Comparison of ENCODE assay signal across 19 cellular contexts in the genomic region with DNA sequence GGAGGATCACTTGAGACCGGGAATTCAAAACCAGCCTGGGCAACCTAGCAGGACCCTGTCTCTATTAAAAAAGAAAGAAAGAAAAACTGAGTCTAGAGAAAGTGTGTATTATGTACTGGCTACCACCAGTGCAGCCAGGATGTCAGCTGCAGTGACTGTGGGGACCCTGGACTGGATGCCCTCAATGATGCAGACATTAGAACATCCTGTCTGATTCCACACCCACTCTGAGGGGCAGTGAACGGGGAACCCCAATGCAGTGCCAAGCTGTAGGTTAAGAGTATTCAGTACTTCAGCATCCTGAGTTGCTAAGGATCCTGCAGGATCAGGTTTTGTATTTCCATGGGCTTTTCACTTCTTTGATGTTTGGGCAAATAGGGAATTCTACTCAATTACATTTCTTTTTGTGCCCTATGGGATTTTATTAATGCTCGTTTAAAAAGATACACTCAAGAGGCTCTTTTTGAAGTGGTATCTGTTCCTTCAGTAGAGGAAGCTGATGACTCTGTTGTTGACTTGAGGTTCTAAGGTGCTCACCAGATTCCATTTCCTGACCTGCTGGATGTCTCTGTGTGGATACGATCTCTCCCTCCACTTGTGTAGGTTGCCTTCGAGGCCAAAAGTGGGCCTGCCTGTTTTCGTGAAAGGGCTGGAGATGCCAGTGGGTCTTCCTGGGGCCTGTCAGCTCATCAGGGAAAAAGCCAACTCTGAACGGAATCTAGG.
DNase-seq lines count a peak whose midpoint lies in the region; ATAC-seq, FAIRE-seq and TF ChIP-seq lines count a peak whose summit lies in the region.
"Had no signal": no experiment of that assay in that cellular context is flagged by ENCODE, and none has a peak within 500 bp of the region (broad histone marks: within the 10 kb centered on the region; RNA-seq: fewer than 3 reads in every experiment).

No MANE protein-coding gene starts in this region.

- peak; percentile 47 for FAIRE-seq in GM19239 (lab: Jason Lieb, UNC)
- FAIRE-seq: A204.1, HepG2 had no signal

- no peak for DNase-seq in activated T-cell treated with anti-CD3 and anti-CD28 coated beads, Interleukin-2, amount 50 U/mL, for 72 hours
- DNase-seq in activated T-cell treated with anti-CD3 and anti-CD28 coated beads, Interleukin-2, amount 50 U/mL, for 48 hours: no peak
- DNase-seq in GM19239 (ENCODE audit: insufficient read length, low spot score): no peak
- DNase-seq in caudate nucleus (lab: John Stamatoyannopoulos, UW): no peak
- DNase-seq in neural crest cell (ENCODE audit: low read depth, low spot score): no peak
- no peak for DNase-seq in activated CD4-positive, alpha-beta T cell treated with anti-CD3 and anti-CD28 coated beads for 48 hours
- DNase-seq in NCI-H82 treated with DMSO at 0.1 percent for 48 hours (lab: John Stamatoyannopoulos, UW; ENCODE audit: unreplicated experiment): no peak
- DNase-seq: CD4-positive, alpha-beta memory T cell; H7; HFFc6; KBM-7; NCI-H187; NCI-H2227 treated with DMSO at 0.1 percent for 48 hours; PC-9; SIG-M5 had no signal

- no peak overlapping the region for H3K4me3 Mint-ChIP-seq in activated T-cell treated with anti-CD3 and anti-CD28 coated beads, Interleukin-2, amount 50 U/mL, for 72 hours
- no peak overlapping the region for H3K4me3 Mint-ChIP-seq in neural crest cell
- H3K4me3 Mint-ChIP-seq: HFFc6 had no signal

- no peaks in the 10 kb centered on the region for H3K9me3 Mint-ChIP-seq in activated T-cell treated with anti-CD3 and anti-CD28 coated beads, Interleukin-2, amount 50 U/mL, for 72 hours
- H3K9me3 Mint-ChIP-seq in neural crest cell: no peaks in the 10 kb centered on the region
- H3K9me3 Mint-ChIP-seq: HFFc6 had no signal

- no peak for TF ChIP-seq CTCF in neural crest cell (conservative IDR thresholded peaks at IDR 0.05)

- peaks cover 1 to 2% of the 10 kb centered on the region in 2 donors for H3K36me3 Mint-ChIP-seq in activated T-cell treated with anti-CD3 and anti-CD28 coated beads, Interleukin-2, amount 50 U/mL, for 72 hours (ENCODE audit: insufficient read depth in 2 of 2)
- peaks cover 15% of the 10 kb centered on the region for H3K36me3 Mint-ChIP-seq in neural crest cell (ENCODE audit: low read depth)

- peak overlapping the region; percentile 28 for H3K27ac Mint-ChIP-seq in activated T-cell treated with anti-CD3 and anti-CD28 coated beads, Interleukin-2, amount 50 U/mL, for 72 hours
- H3K27ac Mint-ChIP-seq in neural crest cell (ENCODE audit: unreplicated experiment): peak overlapping the region; percentile 14
- H3K27ac Mint-ChIP-seq: HFFc6 had no signal

- H3K4me1 Mint-ChIP-seq in activated T-cell treated with anti-CD3 and anti-CD28 coated beads, Interleukin-2, amount 50 U/mL, for 72 hours (ENCODE audit: low read depth): peaks cover 12% of the 10 kb centered on the region
- H3K4me1 Mint-ChIP-seq in neural crest cell: no peaks in the 10 kb centered on the region

- H3K27me3 Mint-ChIP-seq in activated T-cell treated with anti-CD3 and anti-CD28 coated beads, Interleukin-2, amount 50 U/mL, for 72 hours (ENCODE audit: low read depth): no peaks in the 10 kb centered on the region
- H3K27me3 Mint-ChIP-seq in neural crest cell (ENCODE audit: low read depth): no peaks in the 10 kb centered on the region
- H3K27me3 Mint-ChIP-seq: CD4-positive, alpha-beta memory T cell had no signal

- H3K27ac ChIP-seq in caudate nucleus (ENCODE audit: low read depth, low read length): peak overlapping the region; percentile 50
- H3K27ac ChIP-seq: PC-9, RWPE1 had no signal

- ATAC-seq in activated T-cell treated with anti-CD3 and anti-CD28 coated beads, Interleukin-2, amount 50 U/mL, for 72 hours (replicated peaks in 1 of 2): no peak
- ATAC-seq in HG02981 (IDR thresholded peaks at IDR 0.05; ENCODE audit: unreplicated experiment): no peak
- ATAC-seq: HepG2 had no signal
